In genomic region chr17:9549215-9549614, GRCh38 we compare ENCODE assay signal across 34 cellular contexts. TPM values are rescaled to one million over a fixed set of nuclear protein-coding genes. Genes with fewer than 3 reads are reported as not detected.
"Had no signal": no experiment of that assay in that cellular context is flagged by ENCODE, and none has a peak within 500 bp of the region (broad histone marks: within the 10 kb centered on the region; RNA-seq: fewer than 3 reads in every experiment).

No MANE protein-coding gene starts in this region.

- FAIRE-seq: endothelial cell of umbilical vein, islet of Langerhans had no signal

- H3K4me1 Mint-ChIP-seq: mesothelial cell of epicardium, naive B cell, neural crest cell had no signal

- ATAC-seq: foreskin keratinocyte; heart right ventricle; left cardiac atrium; left lung; mucosa of descending colon; natural killer cell treated with Interleukin-12 subunit alpha and Interleukin-12 subunit beta and Interleukin-15 and Interleukin-18, amount 100 ng/mL, for 72 hours; pancreas; sciatic nerve had no signal

- H3K36me3 Mint-ChIP-seq: natural killer cell treated with Interleukin-12 subunit alpha and Interleukin-12 subunit beta and Interleukin-15 and Interleukin-18, amount 100 ng/mL, for 72 hours had no signal

- H3K27me3 Mint-ChIP-seq: naive B cell; natural killer cell treated with Interleukin-12 subunit alpha and Interleukin-12 subunit beta and Interleukin-15 and Interleukin-18, amount 100 ng/mL, for 72 hours had no signal

- H3K9me3 Mint-ChIP-seq: mesothelial cell of epicardium; naive B cell; natural killer cell treated with Interleukin-12 subunit alpha and Interleukin-12 subunit beta and Interleukin-15 and Interleukin-18, amount 100 ng/mL, for 72 hours; neural crest cell had no signal

- DNase-seq: dermis blood vessel endothelial cell; effector memory CD4-positive, alpha-beta T cell; foreskin keratinocyte; glutamatergic neuron; heart right ventricle; hippocampal formation; left cardiac atrium; left lung; mesenchymal stem cell; mucosa of descending colon; naive B cell; pancreas; stimulated activated CD4-positive, alpha-beta T cell treated with anti-CD3 and anti-CD28 coated beads, Interleukin-12 subunit alpha, Interleukin-12 subunit beta, amount 100 ng/mL, for 4 hours; stimulated activated CD4-positive, alpha-beta T cell treated with anti-CD3 and anti-CD28 coated beads, Interleukin-1b, Interleukin-23, amount 100 ng/mL, for 48 hours; stimulated activated CD4-positive, alpha-beta T cell treated with anti-CD3 and anti-CD28 coated beads, Interleukin-4, amount 100 ng/mL, for 1 hour; stimulated activated CD8-positive, alpha-beta memory T cell treated with anti-CD3 and anti-CD28 coated beads, Interleukin-4, amount 100 ng/mL, for 48 hours; stimulated activated naive CD4-positive, alpha-beta T cell treated with Interleukin-2 at 50 U/mL for 16 hours; stomach; thyroid gland; trophoblast cell had no signal

- H3K4me3 Mint-ChIP-seq: mesothelial cell of epicardium; naive B cell; natural killer cell treated with Interleukin-12 subunit alpha and Interleukin-12 subunit beta and Interleukin-15 and Interleukin-18, amount 100 ng/mL, for 72 hours; neural crest cell had no signal

- H3K27ac Mint-ChIP-seq: mesothelial cell of epicardium; natural killer cell treated with Interleukin-12 subunit alpha and Interleukin-12 subunit beta and Interleukin-15 and Interleukin-18, amount 100 ng/mL, for 72 hours had no signal

RNA-seq across cellular contexts. Expression of gene CFAP52, which starts 27.2 kb away (rescaled TPM):
- total RNA-seq: dermis blood vessel endothelial cell; endothelial cell of umbilical vein; epithelial cell of proximal tubule; foreskin keratinocyte; kidney epithelial cell; lung microvascular endothelial cell; mesothelial cell of epicardium; mucosa of descending colon; natural killer cell treated with Interleukin-12 subunit alpha and Interleukin-12 subunit beta and Interleukin-15 and Interleukin-18, amount 100 ng/mL, for 72 hours; neural crest cell; pancreas; posterior vena cava; pulmonary artery endothelial cell; sciatic nerve; smooth muscle cell; stomach; subcutaneous adipose tissue; ureter had no signal
